13 cellular contexts compared by ENCODE assay signal in genomic region chr2:239285932-239286230, GRCh38.
DNase-seq lines count a peak whose midpoint lies in the region; ATAC-seq and TF ChIP-seq lines count a peak whose summit lies in the region.
"Had no signal": no experiment of that assay in that cellular context is flagged by ENCODE, and none has a peak within 500 bp of the region (broad histone marks: within the 10 kb centered on the region; RNA-seq: fewer than 3 reads in every experiment).

No MANE protein-coding gene starts in this region.

- no peaks in the 10 kb centered on the region for H3K27me3 ChIP-seq in CD8-positive, alpha-beta T cell (ENCODE audit: insufficient read depth, low read length)
- no peaks in the 10 kb centered on the region for H3K27me3 ChIP-seq in sigmoid colon
- H3K27me3 ChIP-seq: cardiac muscle cell, uterus had no signal

- H3K27me3 Mint-ChIP-seq in CD8-positive, alpha-beta T cell (ENCODE audit: low read depth), result no peaks in the 10 kb centered on the region
- H3K27me3 Mint-ChIP-seq in central memory CD8-positive, alpha-beta T cell, result no peaks in the 10 kb centered on the region

- intact Hi-C loops in CD8-positive, alpha-beta T cell (cut with DNase I, micrococcal nuclease), result loop anchor here in 1 of 2 experiments (5.0 kb wide), 2 partner anchors 36 to 111 kb away; no protein-coding TSS in a partner anchor
- intact Hi-C loops in sigmoid colon (cut with DNase I), result no loop called here

- CTCF ChIA-PET in CD8-positive, alpha-beta T cell (lab: Charles Lee), result interaction anchor here (0.9 to 1.5 kb wide), 4 partner anchors 14 to 19 kb away, joined by 3 to 4 read pairs (median 3); no protein-coding TSS in a partner anchor

- no peak overlapping the region for H3K27ac ChIP-seq in CD8-positive, alpha-beta T cell (ENCODE audit: low read depth, low read length)
- H3K27ac ChIP-seq in KOPT-K1 (ENCODE audit: low read depth, low read length, poor library complexity, severe bottlenecking) (peak overlapping the region; percentile 7), sigmoid colon (peak overlapping the region in 3 of 4 donors; percentile 83 to 97 (median 96))
- H3K27ac ChIP-seq: cardiac muscle cell, uterus, WERI-Rb-1 had no signal

- H3K4me3 Mint-ChIP-seq in CD8-positive, alpha-beta T cell, result peak overlapping the region; percentile 83
- H3K4me3 Mint-ChIP-seq in central memory CD8-positive, alpha-beta T cell, result peak overlapping the region; percentile 49

- no peak for ATAC-seq in CD8-positive, alpha-beta T cell
- no peak for ATAC-seq in central memory CD8-positive, alpha-beta T cell (replicated peaks; ENCODE audit: extremely low read depth, poor library complexity, severe bottlenecking)
- ATAC-seq: SK-N-SH treated with all-trans-retinoic acid at 6 μM for 48 hours had no signal

- POLR2A ChIA-PET in CD8-positive, alpha-beta T cell (lab: Charles Lee), result interaction anchor here (0.6 to 2.1 kb wide), 5 partner anchors 9 to 97 kb away, joined by 3 to 10 read pairs (median 3); no protein-coding TSS in a partner anchor

- H3K36me3 ChIP-seq in CD8-positive, alpha-beta T cell (ENCODE audit: insufficient read depth, low read length), result no peaks in the 10 kb centered on the region
- H3K36me3 ChIP-seq in KOPT-K1 (ENCODE audit: insufficient read depth, low read length) (peaks cover 52% of the 10 kb centered on the region), sigmoid colon (no peaks in the 10 kb centered on the region)
- H3K36me3 ChIP-seq: cardiac muscle cell, uterus, WERI-Rb-1 had no signal

- H3K36me3 Mint-ChIP-seq in CD8-positive, alpha-beta T cell, result no peaks in the 10 kb centered on the region
- H3K36me3 Mint-ChIP-seq in central memory CD8-positive, alpha-beta T cell (ENCODE audit: insufficient read depth), result peaks cover 4% of the 10 kb centered on the region

- TF ChIP-seq POLR2A in sigmoid colon (IDR thresholded peaks at IDR 0.05), result no peak

- DNase-seq in CD8-positive, alpha-beta T cell, result no peak
- DNase-seq in central memory CD8-positive, alpha-beta T cell (ENCODE audit: low spot score in 2 of 2), result no peak
- DNase-seq in sigmoid colon (no peak), HK-2 (ENCODE audit: unreplicated experiment) (no peak), T-helper 9 cell (no peak), NCI-H524 treated with DMSO at 0.1 percent for 48 hours (lab: John Stamatoyannopoulos, UW) (no peak)
- DNase-seq: NCI-H1105 treated with DMSO at 0.1 percent for 48 hours; stimulated activated CD4-positive, alpha-beta T cell treated with anti-CD3 and anti-CD28 coated beads, Interleukin-1b, Interleukin-23, amount 100 ng/mL, for 48 hours; uterus; WERI-Rb-1 had no signal

- peak overlapping the region; percentile 46 for H3K4me3 ChIP-seq in CD8-positive, alpha-beta T cell (ENCODE audit: low read depth, low read length)
- H3K4me3 ChIP-seq in sigmoid colon, result peak overlapping the region in 3 of 4 donors; percentile 22 to 28 (median 27)
- H3K4me3 ChIP-seq: cardiac muscle cell had no signal

- TF ChIP-seq EP300 in sigmoid colon (IDR thresholded peaks at IDR 0.05), result no peak

- H3K4me1 ChIP-seq in CD8-positive, alpha-beta T cell (ENCODE audit: insufficient read depth, low read length), result peaks cover 66% of the 10 kb centered on the region
- H3K4me1 ChIP-seq in sigmoid colon, result peaks cover 0 to 88% (median 81%) of the 10 kb centered on the region in 4 donors
- H3K4me1 ChIP-seq: uterus had no signal

- peak overlapping the region; percentile 84 for H3K27ac Mint-ChIP-seq in CD8-positive, alpha-beta T cell
- H3K27ac Mint-ChIP-seq in central memory CD8-positive, alpha-beta T cell (ENCODE audit: low read depth), result peak overlapping the region; percentile 95

- H3K9me3 ChIP-seq in CD8-positive, alpha-beta T cell (ENCODE audit: low read length), result no peaks in the 10 kb centered on the region
- H3K9me3 ChIP-seq in KOPT-K1 (ENCODE audit: insufficient read depth, low read length, poor library complexity, severe bottlenecking) (no peaks in the 10 kb centered on the region), sigmoid colon (no peaks in the 10 kb centered on the region)
- H3K9me3 ChIP-seq: uterus had no signal

- 77 to 94% methylated on average over 3 of the region's 3 CpGs for WGBS in sigmoid colon, 2 donors

- no peaks in the 10 kb centered on the region for H3K9me3 Mint-ChIP-seq in CD8-positive, alpha-beta T cell
- H3K9me3 Mint-ChIP-seq in central memory CD8-positive, alpha-beta T cell, result no peaks in the 10 kb centered on the region

- H3K4me1 Mint-ChIP-seq in CD8-positive, alpha-beta T cell (ENCODE audit: low read depth), result peaks cover 63% of the 10 kb centered on the region
- peaks cover 57% of the 10 kb centered on the region for H3K4me1 Mint-ChIP-seq in central memory CD8-positive, alpha-beta T cell

- TF ChIP-seq CTCF in CD8-positive, alpha-beta T cell (IDR thresholded peaks at IDR 0.05), result no peak
- TF ChIP-seq CTCF in sigmoid colon (IDR thresholded peaks at IDR 0.05), result no peak
